18 cellular contexts compared by ENCODE assay signal in the genomic region with DNA sequence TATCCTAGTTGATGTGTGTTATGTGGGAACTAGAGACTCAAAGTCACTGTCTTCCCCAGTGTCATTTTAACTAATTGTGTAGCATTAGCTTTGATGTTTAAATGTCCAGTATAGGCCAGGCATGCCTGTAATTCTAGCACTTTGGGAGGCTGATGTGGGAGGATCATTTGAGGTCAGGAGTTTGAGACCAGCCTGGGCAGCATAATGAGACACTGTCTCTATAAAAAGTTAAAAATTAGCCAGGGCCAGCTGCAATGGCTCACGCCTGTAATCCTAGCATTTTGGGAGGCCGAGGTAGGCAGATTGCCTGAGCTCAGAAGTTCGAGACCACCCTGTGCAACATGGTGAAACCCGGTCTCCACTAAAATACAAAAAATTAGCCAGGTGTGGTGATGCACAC. TPM values are rescaled to one million over a fixed set of nuclear protein-coding genes. Genes with fewer than 3 reads are reported as not detected.
DNase-seq lines count a peak whose midpoint lies in the region; ATAC-seq, FAIRE-seq and TF ChIP-seq lines count a peak whose summit lies in the region.
"Had no signal": no experiment of that assay in that cellular context is flagged by ENCODE, and none has a peak within 500 bp of the region (broad histone marks: within the 10 kb centered on the region; RNA-seq: fewer than 3 reads in every experiment).

No MANE protein-coding gene starts in this region.

- H3K27ac ChIP-seq in HepG2 (ENCODE audit: extremely low read length, insufficient read depth, low read length) (no peak overlapping the region), right lobe of liver (no peak overlapping the region), testis (no peak overlapping the region)

- H3K79me2 ChIP-seq in HepG2 (ENCODE audit: insufficient read depth, low read length), result no peaks in the 10 kb centered on the region

- ATAC-seq in HepG2, result peak; percentile 47
- ATAC-seq in right lobe of liver, result no peak
- ATAC-seq in HG03460 (IDR thresholded peaks at IDR 0.05; ENCODE audit: unreplicated experiment), result no peak
- ATAC-seq: GM12878 had no signal

- H3K4me2 ChIP-seq in HepG2 (ENCODE audit: low read depth, low read length), result no peak overlapping the region

- peak overlapping the region; percentile 48 for H3K27ac Mint-ChIP-seq in activated T-helper 1 cell treated with anti-CD3 and anti-CD28 coated beads, Interleukin-12 subunit alpha, Interleukin-12 subunit beta, Interleukin-2, Interleukin-4 antibody, amounts not matched to agents 30 ng/mL and 10 ng/mL and 1 ng/mL, durations not matched to agents 14 hours and 24 hours and 36 hours

- H3K27me3 Mint-ChIP-seq in activated T-helper 1 cell treated with anti-CD3 and anti-CD28 coated beads, Interleukin-12 subunit alpha, Interleukin-12 subunit beta, Interleukin-2, Interleukin-4 antibody, amounts not matched to agents 30 ng/mL and 10 ng/mL and 1 ng/mL, durations not matched to agents 14 hours and 24 hours and 36 hours (ENCODE audit: insufficient read depth), result no peaks in the 10 kb centered on the region

- DNase-seq in HepG2 (ENCODE audit: low spot score) (no peak), right lobe of liver (no peak), H54 (ENCODE audit: insufficient read length, low spot score) (no peak), GM19239 (ENCODE audit: insufficient read length, low spot score) (no peak), testis (no peak)
- DNase-seq in activated T-helper 1 cell treated with anti-CD3 and anti-CD28 coated beads, Interleukin-12 subunit alpha, Interleukin-12 subunit beta, Interleukin-2, Interleukin-4 antibody, amounts not matched to agents 30 ng/mL and 10 ng/mL and 1 ng/mL, durations not matched to agents 14 hours and 24 hours and 36 hours (ENCODE audit: low spot score), result no peak
- DNase-seq: C1 segment of cervical spinal cord; CD8-positive, alpha-beta memory T cell; DMS 273 treated with DMSO at 0.1 percent for 48 hours; DMS79; EL; GDM1; GOT3; H7; HCEC 1CT had no signal

- no peaks in the 10 kb centered on the region for H3K9me3 ChIP-seq in HepG2 (ENCODE audit: low read length)
- no peaks in the 10 kb centered on the region for H3K9me3 ChIP-seq in right lobe of liver
- H3K9me3 ChIP-seq in testis, result no peaks in the 10 kb centered on the region

- WGBS in HepG2 (ENCODE audit: low lambda C conversion rate), result 88% methylated on average over 2 of the region's 4 CpGs
- WGBS in right lobe of liver (ENCODE audit: insufficient coverage, low coverage, low lambda C conversion rate, missing lambda C conversion rate), result 100% methylated on average over 2 of the region's 4 CpGs
- WGBS in testis, 2 donors, result 94 to 95% methylated on average over 4 of the region's 4 CpGs

- CTCF ChIA-PET in HepG2 (lab: Yijun Ruan, JAX; ENCODE audit: low intra/inter-chr PET ratio, low total read pairs), result no interaction called here

- TF ChIP-seq POLR2A in HepG2 (IDR thresholded peaks at IDR 0.05; ENCODE audit: insufficient read depth in 1 of 2, low read depth in 2 of 2, low read length in 2 of 2), result no peak
- TF ChIP-seq POLR2A in right lobe of liver (IDR thresholded peaks at IDR 0.05), result no peak
- TF ChIP-seq POLR2A in H54 (IDR thresholded peaks at IDR 0.05; ENCODE audit: low read depth, low read length), result no peak
- no peak for TF ChIP-seq POLR2A in testis (IDR thresholded peaks at IDR 0.05)

- H3K4me3 ChIP-seq in HepG2 (replicated peaks in 1 of 3; ENCODE audit: insufficient read depth in 1 of 3, low read depth in 2 of 3, low read length in 3 of 3) (no peak overlapping the region), right lobe of liver (no peak overlapping the region), testis (no peak overlapping the region)
- H3K4me3 ChIP-seq: GM12878 had no signal

- intact Hi-C loops in HepG2 (cut with micrococcal nuclease; ENCODE audit: unreplicated experiment) (no loop called here), right lobe of liver (cut with DNase I) (no loop called here), testis (cut with DNase I; ENCODE audit: low total_unique reads) (no loop called here)
- intact Hi-C loops in activated T-helper 1 cell treated with anti-CD3 and anti-CD28 coated beads, Interleukin-12 subunit alpha, Interleukin-12 subunit beta, Interleukin-2, Interleukin-4 antibody, amounts not matched to agents 30 ng/mL and 10 ng/mL and 1 ng/mL, durations not matched to agents 14 hours and 24 hours and 36 hours (cut with micrococcal nuclease), result no loop called here

- no peak overlapping the region for H2AFZ ChIP-seq in HepG2 (ENCODE audit: low read length)

- BruUV-seq in HepG2 (replicated peaks; lab: Mats Ljungman, UMichigan), result no TSS peak

- no peak overlapping the region for H3K4me3 Mint-ChIP-seq in activated T-helper 1 cell treated with anti-CD3 and anti-CD28 coated beads, Interleukin-12 subunit alpha, Interleukin-12 subunit beta, Interleukin-2, Interleukin-4 antibody, amounts not matched to agents 30 ng/mL and 10 ng/mL and 1 ng/mL, durations not matched to agents 14 hours and 24 hours and 36 hours
- H3K4me3 Mint-ChIP-seq: CD8-positive, alpha-beta memory T cell had no signal

- no peak for TF ChIP-seq EP300 in HepG2 (IDR thresholded peaks at IDR 0.05; ENCODE audit: low read depth in 2 of 2, low read length in 2 of 2)
- no peak for TF ChIP-seq EP300 in HepG2 (CRISPR knock-in tag; IDR thresholded peaks at IDR 0.05; ENCODE audit: borderline replicate concordance)

- peaks cover 4 to 15% of the 10 kb centered on the region in 2 experiments; a peak in 4 of 5 replicates for H3K36me3 ChIP-seq in HepG2 (replicated peaks in 1 of 2; ENCODE audit: control insufficient read depth in 1 of 2, insufficient read depth in 2 of 2, low read length in 2 of 2)
- H3K36me3 ChIP-seq in right lobe of liver, result peaks cover 0 to 12% (median 0%) of the 10 kb centered on the region in 4 donors
- no peaks in the 10 kb centered on the region for H3K36me3 ChIP-seq in testis (ENCODE audit: low read depth, missing control alignments)

- no peaks in the 10 kb centered on the region for H3K27me3 ChIP-seq in HepG2 (ENCODE audit: control insufficient read depth in 1 of 2, insufficient read depth in 2 of 2, low read length in 2 of 2)
- H3K27me3 ChIP-seq in right lobe of liver, result no peaks in the 10 kb centered on the region
- no peaks in the 10 kb centered on the region for H3K27me3 ChIP-seq in testis

- in situ Hi-C loops in HepG2 (cut with HindIII; ENCODE audit: extremely low pct_ligation_motif_present, low pct_unique_long_range_greater_than_20kb), result no loop called here

- no peak for TF ChIP-seq RAD21 in HepG2 (CRISPR knock-in tag; IDR thresholded peaks at IDR 0.05)

- H3K4me1 ChIP-seq in HepG2 (ENCODE audit: insufficient read depth, low read length) (peaks cover 25% of the 10 kb centered on the region), right lobe of liver (no peaks in the 10 kb centered on the region), testis (peaks cover 5% of the 10 kb centered on the region)

- no peak for FAIRE-seq in HepG2 (lab: Jason Lieb, UNC)
- FAIRE-seq in H54 (lab: Jason Lieb, UNC), result peak; percentile 45
- no peak for FAIRE-seq in GM19239 (lab: Jason Lieb, UNC)
- FAIRE-seq: D721Med, GM12878 had no signal

- no peak for TF ChIP-seq CTCF in HepG2 (CRISPR knock-in tag; IDR thresholded peaks at IDR 0.05)
- TF ChIP-seq CTCF in right lobe of liver (IDR thresholded peaks at IDR 0.05), result no peak
- no peak for TF ChIP-seq CTCF in testis (IDR thresholded peaks at IDR 0.05)

- H4K20me1 ChIP-seq in HepG2 (ENCODE audit: insufficient read depth, low read length), result no peaks in the 10 kb centered on the region

- H3K36me3 Mint-ChIP-seq in activated T-helper 1 cell treated with anti-CD3 and anti-CD28 coated beads, Interleukin-12 subunit alpha, Interleukin-12 subunit beta, Interleukin-2, Interleukin-4 antibody, amounts not matched to agents 30 ng/mL and 10 ng/mL and 1 ng/mL, durations not matched to agents 14 hours and 24 hours and 36 hours (ENCODE audit: low read depth), result peaks cover 26% of the 10 kb centered on the region

- H3K9me3 Mint-ChIP-seq in activated T-helper 1 cell treated with anti-CD3 and anti-CD28 coated beads, Interleukin-12 subunit alpha, Interleukin-12 subunit beta, Interleukin-2, Interleukin-4 antibody, amounts not matched to agents 30 ng/mL and 10 ng/mL and 1 ng/mL, durations not matched to agents 14 hours and 24 hours and 36 hours, result no peaks in the 10 kb centered on the region
- H3K9me3 Mint-ChIP-seq: CD8-positive, alpha-beta memory T cell had no signal

- POLR2A ChIA-PET in HepG2 (lab: Yijun Ruan, JAX), result interaction anchor here (0.6 kb wide), 1 partner anchor 31 kb away, joined by 3 read pairs; a partner anchor contains a TSS

- peaks cover 13% of the 10 kb centered on the region for H3K4me1 Mint-ChIP-seq in activated T-helper 1 cell treated with anti-CD3 and anti-CD28 coated beads, Interleukin-12 subunit alpha, Interleukin-12 subunit beta, Interleukin-2, Interleukin-4 antibody, amounts not matched to agents 30 ng/mL and 10 ng/mL and 1 ng/mL, durations not matched to agents 14 hours and 24 hours and 36 hours (ENCODE audit: low read depth)

- no peak overlapping the region for H3K9ac ChIP-seq in HepG2 (ENCODE audit: insufficient read depth, low read depth, low read length)

RNA-seq across cellular contexts. Expression of a gene that starts 24.4 kb away (rescaled TPM):
- total RNA-seq in HepG2 (2016; rRNA removed; fragmentation: Illumina TruSeq; extraction: Trizol) (38.2 and 56.3 TPM in 2 replicates), right lobe of liver (10 to 100 TPM in 4 of 6 experiments, 1 to 10 TPM in 2; 7.4 to 12.4 (median 11.2) TPM), testis (10 to 100 TPM; 45.3 to 51.1 TPM)
- 16.6 and 20.4 TPM in 2 replicates for total RNA-seq in HepG2 (2016; cell fraction: cytosol; rRNA removed; fragmentation: Illumina TruSeq; extraction: Trizol; ENCODE audit: low read depth)
- total RNA-seq in HepG2 (2016; cell fraction: insoluble cytoplasmic fraction; rRNA removed; fragmentation: Illumina TruSeq; extraction: Trizol), result 37.0 and 56.8 TPM in 2 replicates
- 24.5 and 27.0 TPM in 2 replicates for total RNA-seq in HepG2 (2016; cell fraction: membrane; rRNA removed; fragmentation: Illumina TruSeq; extraction: Trizol)
- total RNA-seq in HepG2 (2016; cell fraction: nucleus; rRNA removed; fragmentation: Illumina TruSeq; extraction: Trizol), result 22.3 and 24.6 TPM in 2 replicates
- polyA plus RNA-seq in HepG2 (2011; rRNA removed) (15.6 and 19.0 TPM in 2 replicates), testis (ENCODE audit: insufficient read depth, low read depth, low replicate concordance) (43.5 TPM)
- polyA plus RNA-seq in HepG2 (2011; cell fraction: cytosol; rRNA removed), result 12.3 and 16.8 TPM in 2 replicates
- polyA plus RNA-seq in HepG2 (2011; cell fraction: nucleus; rRNA removed), result 4.8 and 6.0 TPM in 2 replicates
- 20.8 and 24.9 TPM in 2 replicates for polyA plus RNA-seq in HepG2 (2012)
- 6.2 and 7.1 TPM in 2 replicates for polyA plus RNA-seq in HepG2 (2016; cell fraction: cytosol; fragmentation: Illumina TruSeq; extraction: Trizol; ENCODE audit: low read depth)
- 36.2 and 40.9 TPM in 2 replicates for polyA plus RNA-seq in HepG2 (2016; cell fraction: insoluble cytoplasmic fraction; fragmentation: Illumina TruSeq; extraction: Trizol; ENCODE audit: low read depth)
- 11.5 and 13.8 TPM in 2 replicates for polyA plus RNA-seq in HepG2 (2016; cell fraction: membrane; fragmentation: Illumina TruSeq; extraction: Trizol; ENCODE audit: low read depth)
- polyA plus RNA-seq in HepG2 (2016; cell fraction: nucleus; fragmentation: Illumina TruSeq; extraction: Trizol; ENCODE audit: insufficient read depth, low read depth), result 18.0 and 19.8 TPM in 2 replicates
- 10.3 and 11.2 TPM in 2 replicates for polyA minus RNA-seq in HepG2 (2011; rRNA and poly(A)+ RNA removed; ENCODE audit: low replicate concordance)
- polyA minus RNA-seq in HepG2 (2011; cell fraction: cytosol; rRNA and poly(A)+ RNA removed), result 14.9 and 18.9 TPM in 2 replicates
- 13.7 and 14.5 TPM in 2 replicates for polyA minus RNA-seq in HepG2 (2011; cell fraction: nucleus; rRNA and poly(A)+ RNA removed)
- 53.0 and 55.0 TPM in 2 replicates for total RNA-seq in activated T-helper 1 cell treated with anti-CD3 and anti-CD28 coated beads, Interleukin-12 subunit alpha, Interleukin-12 subunit beta, Interleukin-2, Interleukin-4 antibody, amounts not matched to agents 30 ng/mL and 10 ng/mL and 1 ng/mL, durations not matched to agents 14 hours and 24 hours and 36 hours

RNA-seq across cellular contexts. Expression of a gene that starts 30.5 kb away (rescaled TPM):
- 147 and 243 TPM in 2 replicates for total RNA-seq in HepG2 (2016; rRNA removed; fragmentation: Illumina TruSeq; extraction: Trizol)
- 18.5 and 21.4 TPM in 2 replicates for total RNA-seq in HepG2 (2016; cell fraction: cytosol; rRNA removed; fragmentation: Illumina TruSeq; extraction: Trizol; ENCODE audit: low read depth)
- total RNA-seq in HepG2 (2016; cell fraction: insoluble cytoplasmic fraction; rRNA removed; fragmentation: Illumina TruSeq; extraction: Trizol), result 150 and 235 TPM in 2 replicates
- total RNA-seq in HepG2 (2016; cell fraction: membrane; rRNA removed; fragmentation: Illumina TruSeq; extraction: Trizol), result 41.7 and 49.4 TPM in 2 replicates
- 84.4 and 87.8 TPM in 2 replicates for total RNA-seq in HepG2 (2016; cell fraction: nucleus; rRNA removed; fragmentation: Illumina TruSeq; extraction: Trizol)
- 44.6 and 52.5 TPM in 2 replicates for polyA plus RNA-seq in HepG2 (2011; rRNA removed)
- 26.0 and 44.8 TPM in 2 replicates for polyA plus RNA-seq in HepG2 (2011; cell fraction: cytosol; rRNA removed)
- polyA plus RNA-seq in HepG2 (2011; cell fraction: nucleus; rRNA removed), result 12.2 and 19.6 TPM in 2 replicates
- polyA plus RNA-seq in HepG2 (2012), result 81.8 and 92.3 TPM in 2 replicates
- polyA plus RNA-seq in HepG2 (2016; cell fraction: cytosol; fragmentation: Illumina TruSeq; extraction: Trizol; ENCODE audit: low read depth), result 3.2 and 3.7 TPM in 2 replicates
- polyA plus RNA-seq in HepG2 (2016; cell fraction: insoluble cytoplasmic fraction; fragmentation: Illumina TruSeq; extraction: Trizol; ENCODE audit: low read depth), result 164 and 173 TPM in 2 replicates
- polyA plus RNA-seq in HepG2 (2016; cell fraction: membrane; fragmentation: Illumina TruSeq; extraction: Trizol; ENCODE audit: low read depth), result 12.7 and 16.7 TPM in 2 replicates
- 79.6 and 82.3 TPM in 2 replicates for polyA plus RNA-seq in HepG2 (2016; cell fraction: nucleus; fragmentation: Illumina TruSeq; extraction: Trizol; ENCODE audit: insufficient read depth, low read depth)
- polyA minus RNA-seq in HepG2 (2011; rRNA and poly(A)+ RNA removed; ENCODE audit: low replicate concordance), result 27.9 and 56.7 TPM in 2 replicates
- 59.1 and 64.1 TPM in 2 replicates for polyA minus RNA-seq in HepG2 (2011; cell fraction: cytosol; rRNA and poly(A)+ RNA removed)
- 33.7 and 45.9 TPM in 2 replicates for polyA minus RNA-seq in HepG2 (2011; cell fraction: nucleus; rRNA and poly(A)+ RNA removed)
- total RNA-seq in right lobe of liver, result 10 to 100 TPM; 12.7 to 43.1 (median 29.1) TPM
- total RNA-seq in activated T-helper 1 cell treated with anti-CD3 and anti-CD28 coated beads, Interleukin-12 subunit alpha, Interleukin-12 subunit beta, Interleukin-2, Interleukin-4 antibody, amounts not matched to agents 30 ng/mL and 10 ng/mL and 1 ng/mL, durations not matched to agents 14 hours and 24 hours and 36 hours, result 267 and 278 TPM in 2 replicates
- total RNA-seq in testis, result 10 to 100 TPM; 47.9 to 51.3 TPM
- 38.3 TPM for polyA plus RNA-seq in testis (ENCODE audit: insufficient read depth, low read depth, low replicate concordance)
